Comparison of ENCODE assay signal across 1 cellular context in the genomic region with DNA sequence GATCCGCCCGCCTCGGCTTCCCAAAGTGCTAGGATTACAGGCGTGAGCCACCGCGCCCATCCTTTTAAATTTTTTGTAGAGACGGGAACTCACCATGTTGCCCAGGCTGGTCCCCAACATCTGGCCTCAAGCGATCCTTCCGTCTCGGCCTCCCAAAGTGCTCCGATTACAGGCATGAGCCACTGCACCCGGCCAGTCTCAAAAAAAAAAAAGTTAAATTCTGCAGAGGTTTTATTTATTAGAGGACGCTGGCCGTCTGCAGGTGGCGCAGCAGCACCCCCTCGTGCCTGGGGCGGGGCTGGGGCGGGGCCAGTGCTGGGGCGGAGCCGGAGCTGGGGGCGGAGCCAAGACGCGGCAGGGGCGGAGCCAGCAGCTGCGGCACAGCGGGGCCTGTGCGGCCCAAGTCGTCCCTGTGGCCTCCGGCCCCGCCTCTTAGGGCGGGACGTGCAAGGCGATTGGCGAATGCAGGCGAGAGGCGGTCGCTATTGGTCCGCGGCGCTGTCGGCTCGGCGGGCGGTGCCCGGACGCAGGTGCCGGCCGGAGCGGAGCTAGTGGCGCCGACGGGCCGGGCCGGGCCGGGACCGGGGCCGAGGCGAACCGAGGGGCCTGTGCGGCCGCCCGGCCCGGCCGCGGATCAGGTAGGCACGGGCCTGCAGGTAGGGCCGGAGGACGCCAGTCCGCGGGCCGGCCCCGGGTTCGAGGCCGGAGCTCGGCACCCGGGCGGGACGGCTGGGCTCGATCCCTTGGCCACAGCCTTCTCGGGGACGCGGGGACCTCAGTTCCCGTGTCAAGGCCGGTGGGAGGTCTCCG.
TF ChIP-seq lines count a peak whose summit lies in the region.

A gene with protein sequence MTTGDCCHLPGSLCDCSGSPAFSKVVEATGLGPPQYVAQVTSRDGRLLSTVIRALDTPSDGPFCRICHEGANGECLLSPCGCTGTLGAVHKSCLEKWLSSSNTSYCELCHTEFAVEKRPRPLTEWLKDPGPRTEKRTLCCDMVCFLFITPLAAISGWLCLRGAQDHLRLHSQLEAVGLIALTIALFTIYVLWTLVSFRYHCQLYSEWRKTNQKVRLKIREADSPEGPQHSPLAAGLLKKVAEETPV (plus strand): TSS at position 523 of the 810 bp plus-strand sequence. CDS start 8,536 bp downstream, outside the sequence.

TF ChIP-seq in HEK293, 187 proteins besides CTCF, POLR2A, EP300 and RAD21 (continued from another document and continues in another):
- TF ChIP-seq ZNF530 (tag by site-specific recombination; IDR thresholded peaks at IDR 0.05; ENCODE audit: low read depth) (no peak), ZNF707 (tag by site-specific recombination; IDR thresholded peaks at IDR 0.05) (no peak), ZNF221 (tag by site-specific recombination; IDR thresholded peaks at IDR 0.05; ENCODE audit: borderline replicate concordance) (no peak), ZNF354C (tag by site-specific recombination; IDR thresholded peaks at IDR 0.05; ENCODE audit: borderline replicate concordance, low read depth) (no peak), ZNF626 (tag by site-specific recombination; IDR thresholded peaks at IDR 0.05) (no peak), ZNF19 (tag by site-specific recombination; IDR thresholded peaks at IDR 0.05; ENCODE audit: low read depth) (no peak), GLIS1 (tag by site-specific recombination; IDR thresholded peaks at IDR 0.05) (peak; percentile 25; the same call in 1 of the 2 replicates), KLF9 (tag by site-specific recombination; IDR thresholded peaks at IDR 0.05; ENCODE audit: low read depth) (peak; percentile 42; the same call in 1 of the 2 replicates), MEIS1 (CRISPR knock-in tag; IDR thresholded peaks at IDR 0.05; ENCODE audit: borderline replicate concordance) (no peak), ZNF248 (tag by site-specific recombination; IDR thresholded peaks at IDR 0.05) (no peak), TCF7L2 (IDR thresholded peaks at IDR 0.05; ENCODE audit: borderline replicate concordance, low read depth, low read length) (no peak), ZBTB17 (tag by site-specific recombination; IDR thresholded peaks at IDR 0.05) (0 out of 2 replicates have a peak, but pooled peaks have one; percentile 16), ZNF133 (tag by site-specific recombination; IDR thresholded peaks at IDR 0.05) (no peak), HOXC10 (CRISPR knock-in tag; IDR thresholded peaks at IDR 0.05) (no peak), BCL11B (tag by site-specific recombination; IDR thresholded peaks at IDR 0.05; ENCODE audit: low read depth) (no peak), ZNF747 (tag by site-specific recombination; IDR thresholded peaks at IDR 0.05) (no peak), ZNF623 (tag by site-specific recombination; IDR thresholded peaks at IDR 0.05) (no peak), ZNF701 (tag by site-specific recombination; IDR thresholded peaks at IDR 0.05) (no peak), GFI1B (tag by site-specific recombination; IDR thresholded peaks at IDR 0.05) (no peak), ZNF169 (tag by site-specific recombination; IDR thresholded peaks at IDR 0.05) (no peak), ZNF202 (tag by site-specific recombination; IDR thresholded peaks at IDR 0.05; ENCODE audit: borderline replicate concordance) (no peak), ZNF292 (tag by site-specific recombination; IDR thresholded peaks at IDR 0.05; ENCODE audit: borderline replicate concordance, low read depth) (no peak), ZNF214 (tag by site-specific recombination; IDR thresholded peaks at IDR 0.05; ENCODE audit: borderline replicate concordance) (no peak), ZNF223 (tag by site-specific recombination; IDR thresholded peaks at IDR 0.05) (no peak), ZFP37 (tag by site-specific recombination; IDR thresholded peaks at IDR 0.05) (no peak), KLF16 (tag by site-specific recombination; IDR thresholded peaks at IDR 0.05) (no peak), SP2 (tag by site-specific recombination; IDR thresholded peaks at IDR 0.05) (peak; percentile 96)
- TF ChIP-seq, protein P1, sequence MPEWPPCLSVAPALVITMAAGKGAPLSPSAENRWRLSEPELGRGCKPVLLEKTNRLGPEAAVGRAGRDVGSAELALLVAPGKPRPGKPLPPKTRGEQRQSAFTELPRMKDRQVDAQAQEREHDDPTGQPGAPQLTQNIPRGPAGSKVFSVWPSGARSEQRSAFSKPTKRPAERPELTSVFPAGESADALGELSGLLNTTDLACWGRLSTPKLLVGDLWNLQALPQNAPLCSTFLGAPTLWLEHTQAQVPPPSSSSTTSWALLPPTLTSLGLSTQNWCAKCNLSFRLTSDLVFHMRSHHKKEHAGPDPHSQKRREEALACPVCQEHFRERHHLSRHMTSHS (tag by site-specific recombination; IDR thresholded peaks at IDR 0.05): no peak
- TF ChIP-seq, protein P2, sequence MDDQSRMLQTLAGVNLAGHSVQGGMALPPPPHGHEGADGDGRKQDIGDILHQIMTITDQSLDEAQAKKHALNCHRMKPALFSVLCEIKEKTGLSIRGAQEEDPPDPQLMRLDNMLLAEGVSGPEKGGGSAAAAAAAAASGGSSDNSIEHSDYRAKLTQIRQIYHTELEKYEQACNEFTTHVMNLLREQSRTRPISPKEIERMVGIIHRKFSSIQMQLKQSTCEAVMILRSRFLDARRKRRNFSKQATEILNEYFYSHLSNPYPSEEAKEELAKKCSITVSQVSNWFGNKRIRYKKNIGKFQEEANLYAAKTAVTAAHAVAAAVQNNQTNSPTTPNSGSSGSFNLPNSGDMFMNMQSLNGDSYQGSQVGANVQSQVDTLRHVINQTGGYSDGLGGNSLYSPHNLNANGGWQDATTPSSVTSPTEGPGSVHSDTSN (CRISPR knock-in tag; IDR thresholded peaks at IDR 0.05): peak; percentile 90
- TF ChIP-seq, protein P3, sequence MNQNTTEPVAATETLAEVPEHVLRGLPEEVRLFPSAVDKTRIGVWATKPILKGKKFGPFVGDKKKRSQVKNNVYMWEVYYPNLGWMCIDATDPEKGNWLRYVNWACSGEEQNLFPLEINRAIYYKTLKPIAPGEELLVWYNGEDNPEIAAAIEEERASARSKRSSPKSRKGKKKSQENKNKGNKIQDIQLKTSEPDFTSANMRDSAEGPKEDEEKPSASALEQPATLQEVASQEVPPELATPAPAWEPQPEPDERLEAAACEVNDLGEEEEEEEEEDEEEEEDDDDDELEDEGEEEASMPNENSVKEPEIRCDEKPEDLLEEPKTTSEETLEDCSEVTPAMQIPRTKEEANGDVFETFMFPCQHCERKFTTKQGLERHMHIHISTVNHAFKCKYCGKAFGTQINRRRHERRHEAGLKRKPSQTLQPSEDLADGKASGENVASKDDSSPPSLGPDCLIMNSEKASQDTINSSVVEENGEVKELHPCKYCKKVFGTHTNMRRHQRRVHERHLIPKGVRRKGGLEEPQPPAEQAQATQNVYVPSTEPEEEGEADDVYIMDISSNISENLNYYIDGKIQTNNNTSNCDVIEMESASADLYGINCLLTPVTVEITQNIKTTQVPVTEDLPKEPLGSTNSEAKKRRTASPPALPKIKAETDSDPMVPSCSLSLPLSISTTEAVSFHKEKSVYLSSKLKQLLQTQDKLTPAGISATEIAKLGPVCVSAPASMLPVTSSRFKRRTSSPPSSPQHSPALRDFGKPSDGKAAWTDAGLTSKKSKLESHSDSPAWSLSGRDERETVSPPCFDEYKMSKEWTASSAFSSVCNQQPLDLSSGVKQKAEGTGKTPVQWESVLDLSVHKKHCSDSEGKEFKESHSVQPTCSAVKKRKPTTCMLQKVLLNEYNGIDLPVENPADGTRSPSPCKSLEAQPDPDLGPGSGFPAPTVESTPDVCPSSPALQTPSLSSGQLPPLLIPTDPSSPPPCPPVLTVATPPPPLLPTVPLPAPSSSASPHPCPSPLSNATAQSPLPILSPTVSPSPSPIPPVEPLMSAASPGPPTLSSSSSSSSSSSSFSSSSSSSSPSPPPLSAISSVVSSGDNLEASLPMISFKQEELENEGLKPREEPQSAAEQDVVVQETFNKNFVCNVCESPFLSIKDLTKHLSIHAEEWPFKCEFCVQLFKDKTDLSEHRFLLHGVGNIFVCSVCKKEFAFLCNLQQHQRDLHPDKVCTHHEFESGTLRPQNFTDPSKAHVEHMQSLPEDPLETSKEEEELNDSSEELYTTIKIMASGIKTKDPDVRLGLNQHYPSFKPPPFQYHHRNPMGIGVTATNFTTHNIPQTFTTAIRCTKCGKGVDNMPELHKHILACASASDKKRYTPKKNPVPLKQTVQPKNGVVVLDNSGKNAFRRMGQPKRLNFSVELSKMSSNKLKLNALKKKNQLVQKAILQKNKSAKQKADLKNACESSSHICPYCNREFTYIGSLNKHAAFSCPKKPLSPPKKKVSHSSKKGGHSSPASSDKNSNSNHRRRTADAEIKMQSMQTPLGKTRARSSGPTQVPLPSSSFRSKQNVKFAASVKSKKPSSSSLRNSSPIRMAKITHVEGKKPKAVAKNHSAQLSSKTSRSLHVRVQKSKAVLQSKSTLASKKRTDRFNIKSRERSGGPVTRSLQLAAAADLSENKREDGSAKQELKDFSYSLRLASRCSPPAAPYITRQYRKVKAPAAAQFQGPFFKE (tag by site-specific recombination; IDR thresholded peaks at IDR 0.05; ENCODE audit: borderline replicate concordance): no peak
- TF ChIP-seq, protein P4, sequence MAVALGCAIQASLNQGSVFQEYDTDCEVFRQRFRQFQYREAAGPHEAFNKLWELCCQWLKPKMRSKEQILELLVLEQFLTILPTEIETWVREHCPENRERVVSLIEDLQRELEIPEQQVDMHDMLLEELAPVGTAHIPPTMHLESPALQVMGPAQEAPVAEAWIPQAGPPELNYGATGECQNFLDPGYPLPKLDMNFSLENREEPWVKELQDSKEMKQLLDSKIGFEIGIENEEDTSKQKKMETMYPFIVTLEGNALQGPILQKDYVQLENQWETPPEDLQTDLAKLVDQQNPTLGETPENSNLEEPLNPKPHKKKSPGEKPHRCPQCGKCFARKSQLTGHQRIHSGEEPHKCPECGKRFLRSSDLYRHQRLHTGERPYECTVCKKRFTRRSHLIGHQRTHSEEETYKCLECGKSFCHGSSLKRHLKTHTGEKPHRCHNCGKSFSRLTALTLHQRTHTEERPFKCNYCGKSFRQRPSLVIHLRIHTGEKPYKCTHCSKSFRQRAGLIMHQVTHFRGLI (tag by site-specific recombination; IDR thresholded peaks at IDR 0.05): no peak
- TF ChIP-seq, protein P5, sequence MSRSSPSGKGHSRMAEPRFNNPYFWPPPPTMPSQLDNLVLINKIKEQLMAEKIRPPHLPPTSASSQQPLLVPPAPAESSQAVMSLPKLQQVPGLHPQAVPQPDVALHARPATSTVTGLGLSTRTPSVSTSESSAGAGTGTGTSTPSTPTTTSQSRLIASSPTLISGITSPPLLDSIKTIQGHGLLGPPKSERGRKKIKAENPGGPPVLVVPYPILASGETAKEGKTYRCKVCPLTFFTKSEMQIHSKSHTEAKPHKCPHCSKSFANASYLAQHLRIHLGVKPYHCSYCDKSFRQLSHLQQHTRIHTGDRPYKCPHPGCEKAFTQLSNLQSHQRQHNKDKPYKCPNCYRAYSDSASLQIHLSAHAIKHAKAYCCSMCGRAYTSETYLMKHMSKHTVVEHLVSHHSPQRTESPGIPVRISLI (tag by site-specific recombination; IDR thresholded peaks at IDR 0.05): peak; percentile 80
- TF ChIP-seq, protein P6, sequence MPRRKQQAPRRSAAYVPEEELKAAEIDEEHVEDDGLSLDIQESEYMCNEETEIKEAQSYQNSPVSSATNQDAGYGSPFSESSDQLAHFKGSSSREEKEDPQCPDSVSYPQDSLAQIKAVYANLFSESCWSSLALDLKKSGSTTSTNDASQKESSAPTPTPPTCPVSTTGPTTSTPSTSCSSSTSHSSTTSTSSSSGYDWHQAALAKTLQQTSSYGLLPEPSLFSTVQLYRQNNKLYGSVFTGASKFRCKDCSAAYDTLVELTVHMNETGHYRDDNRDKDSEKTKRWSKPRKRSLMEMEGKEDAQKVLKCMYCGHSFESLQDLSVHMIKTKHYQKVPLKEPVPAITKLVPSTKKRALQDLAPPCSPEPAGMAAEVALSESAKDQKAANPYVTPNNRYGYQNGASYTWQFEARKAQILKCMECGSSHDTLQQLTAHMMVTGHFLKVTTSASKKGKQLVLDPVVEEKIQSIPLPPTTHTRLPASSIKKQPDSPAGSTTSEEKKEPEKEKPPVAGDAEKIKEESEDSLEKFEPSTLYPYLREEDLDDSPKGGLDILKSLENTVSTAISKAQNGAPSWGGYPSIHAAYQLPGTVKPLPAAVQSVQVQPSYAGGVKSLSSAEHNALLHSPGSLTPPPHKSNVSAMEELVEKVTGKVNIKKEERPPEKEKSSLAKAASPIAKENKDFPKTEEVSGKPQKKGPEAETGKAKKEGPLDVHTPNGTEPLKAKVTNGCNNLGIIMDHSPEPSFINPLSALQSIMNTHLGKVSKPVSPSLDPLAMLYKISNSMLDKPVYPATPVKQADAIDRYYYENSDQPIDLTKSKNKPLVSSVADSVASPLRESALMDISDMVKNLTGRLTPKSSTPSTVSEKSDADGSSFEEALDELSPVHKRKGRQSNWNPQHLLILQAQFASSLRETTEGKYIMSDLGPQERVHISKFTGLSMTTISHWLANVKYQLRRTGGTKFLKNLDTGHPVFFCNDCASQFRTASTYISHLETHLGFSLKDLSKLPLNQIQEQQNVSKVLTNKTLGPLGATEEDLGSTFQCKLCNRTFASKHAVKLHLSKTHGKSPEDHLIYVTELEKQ (tag by site-specific recombination; IDR thresholded peaks at IDR 0.05; ENCODE audit: borderline replicate concordance): no peak
- TF ChIP-seq, protein P7, sequence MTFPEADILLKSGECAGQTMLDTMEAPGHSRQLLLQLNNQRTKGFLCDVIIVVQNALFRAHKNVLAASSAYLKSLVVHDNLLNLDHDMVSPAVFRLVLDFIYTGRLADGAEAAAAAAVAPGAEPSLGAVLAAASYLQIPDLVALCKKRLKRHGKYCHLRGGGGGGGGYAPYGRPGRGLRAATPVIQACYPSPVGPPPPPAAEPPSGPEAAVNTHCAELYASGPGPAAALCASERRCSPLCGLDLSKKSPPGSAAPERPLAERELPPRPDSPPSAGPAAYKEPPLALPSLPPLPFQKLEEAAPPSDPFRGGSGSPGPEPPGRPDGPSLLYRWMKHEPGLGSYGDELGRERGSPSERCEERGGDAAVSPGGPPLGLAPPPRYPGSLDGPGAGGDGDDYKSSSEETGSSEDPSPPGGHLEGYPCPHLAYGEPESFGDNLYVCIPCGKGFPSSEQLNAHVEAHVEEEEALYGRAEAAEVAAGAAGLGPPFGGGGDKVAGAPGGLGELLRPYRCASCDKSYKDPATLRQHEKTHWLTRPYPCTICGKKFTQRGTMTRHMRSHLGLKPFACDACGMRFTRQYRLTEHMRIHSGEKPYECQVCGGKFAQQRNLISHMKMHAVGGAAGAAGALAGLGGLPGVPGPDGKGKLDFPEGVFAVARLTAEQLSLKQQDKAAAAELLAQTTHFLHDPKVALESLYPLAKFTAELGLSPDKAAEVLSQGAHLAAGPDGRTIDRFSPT (tag by site-specific recombination; IDR thresholded peaks at IDR 0.05): no peak
- TF ChIP-seq, protein P8, sequence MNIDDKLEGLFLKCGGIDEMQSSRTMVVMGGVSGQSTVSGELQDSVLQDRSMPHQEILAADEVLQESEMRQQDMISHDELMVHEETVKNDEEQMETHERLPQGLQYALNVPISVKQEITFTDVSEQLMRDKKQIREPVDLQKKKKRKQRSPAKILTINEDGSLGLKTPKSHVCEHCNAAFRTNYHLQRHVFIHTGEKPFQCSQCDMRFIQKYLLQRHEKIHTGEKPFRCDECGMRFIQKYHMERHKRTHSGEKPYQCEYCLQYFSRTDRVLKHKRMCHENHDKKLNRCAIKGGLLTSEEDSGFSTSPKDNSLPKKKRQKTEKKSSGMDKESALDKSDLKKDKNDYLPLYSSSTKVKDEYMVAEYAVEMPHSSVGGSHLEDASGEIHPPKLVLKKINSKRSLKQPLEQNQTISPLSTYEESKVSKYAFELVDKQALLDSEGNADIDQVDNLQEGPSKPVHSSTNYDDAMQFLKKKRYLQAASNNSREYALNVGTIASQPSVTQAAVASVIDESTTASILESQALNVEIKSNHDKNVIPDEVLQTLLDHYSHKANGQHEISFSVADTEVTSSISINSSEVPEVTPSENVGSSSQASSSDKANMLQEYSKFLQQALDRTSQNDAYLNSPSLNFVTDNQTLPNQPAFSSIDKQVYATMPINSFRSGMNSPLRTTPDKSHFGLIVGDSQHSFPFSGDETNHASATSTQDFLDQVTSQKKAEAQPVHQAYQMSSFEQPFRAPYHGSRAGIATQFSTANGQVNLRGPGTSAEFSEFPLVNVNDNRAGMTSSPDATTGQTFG (tag by site-specific recombination; IDR thresholded peaks at IDR 0.05; ENCODE audit: borderline replicate concordance): no peak
